ENCODE assay signal across 1 cellular context in the genomic region with DNA sequence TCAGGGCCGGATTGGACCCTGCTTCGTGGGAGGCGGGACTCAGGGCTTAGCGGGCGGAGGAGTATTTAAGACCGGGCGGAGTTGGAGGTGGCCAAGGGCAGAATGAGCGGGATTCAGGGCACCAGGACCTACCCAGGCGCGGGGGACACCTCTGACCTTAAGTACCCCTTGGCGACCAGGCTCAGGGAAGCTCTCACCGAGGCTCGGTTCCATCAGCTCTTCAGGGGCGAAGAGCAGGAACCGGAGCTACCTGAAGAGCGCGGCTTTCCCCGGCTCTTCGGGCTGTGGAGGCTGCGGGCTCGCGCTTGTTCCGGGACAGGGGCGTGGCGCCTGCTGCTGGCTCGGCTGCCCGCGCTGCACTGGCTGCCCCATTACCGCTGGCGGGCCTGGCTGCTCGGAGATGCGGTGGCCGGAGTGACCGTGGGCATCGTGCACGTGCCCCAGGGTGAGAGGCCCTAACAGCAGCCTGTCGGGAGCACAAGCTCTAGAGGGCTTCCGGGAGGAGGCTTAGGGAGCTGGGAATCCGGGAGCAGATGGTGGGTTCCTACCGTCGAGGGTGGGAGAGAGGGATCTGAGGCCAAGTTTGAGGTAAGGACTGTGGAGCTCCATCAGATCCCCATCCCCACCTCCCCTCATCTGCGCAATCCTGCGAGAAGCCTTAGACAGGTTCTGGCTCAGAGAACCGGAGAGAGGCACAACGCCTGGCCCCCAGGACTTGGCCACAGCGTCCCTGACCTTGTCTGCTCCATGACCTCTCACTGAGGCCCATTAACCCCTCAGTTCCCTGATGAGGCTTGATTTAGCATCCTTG.
TF ChIP-seq lines count a peak whose summit lies in the region.

No MANE protein-coding gene starts in this region.

TF ChIP-seq in HepG2, 621 proteins besides CTCF, POLR2A, EP300 and RAD21 (continues in another document):
- peak; percentile 87 for TF ChIP-seq MTF2 (CRISPR knock-in tag; IDR thresholded peaks at IDR 0.05; ENCODE audit: borderline replicate concordance)
- 0 out of 2 replicates have a peak, but pooled peaks have one; percentile 18 for TF ChIP-seq MAX (IDR thresholded peaks at IDR 0.05)
- no peak for TF ChIP-seq LCORL (IDR thresholded peaks at IDR 0.05)
- 0 out of 2 replicates have a peak, but pooled peaks have one; percentile 29 for TF ChIP-seq LCORL (CRISPR knock-in tag; IDR thresholded peaks at IDR 0.05)
- no peak for TF ChIP-seq AHDC1 (CRISPR knock-in tag; IDR thresholded peaks at IDR 0.05; ENCODE audit: borderline replicate concordance)
- TF ChIP-seq ZNF121 (CRISPR knock-in tag; IDR thresholded peaks at IDR 0.05) = no peak
- TF ChIP-seq RCOR2 (CRISPR knock-in tag; IDR thresholded peaks at IDR 0.05) = 0 out of 2 replicates have a peak, but pooled peaks have one; percentile 14
- no peak for TF ChIP-seq RNF2 (conservative IDR thresholded peaks at IDR 0.05; ENCODE audit: low read depth)
- 0 out of 2 replicates have a peak, but pooled peaks have one; percentile 59 for TF ChIP-seq ZNF605 (CRISPR knock-in tag; IDR thresholded peaks at IDR 0.05)
- TF ChIP-seq, protein P1, sequence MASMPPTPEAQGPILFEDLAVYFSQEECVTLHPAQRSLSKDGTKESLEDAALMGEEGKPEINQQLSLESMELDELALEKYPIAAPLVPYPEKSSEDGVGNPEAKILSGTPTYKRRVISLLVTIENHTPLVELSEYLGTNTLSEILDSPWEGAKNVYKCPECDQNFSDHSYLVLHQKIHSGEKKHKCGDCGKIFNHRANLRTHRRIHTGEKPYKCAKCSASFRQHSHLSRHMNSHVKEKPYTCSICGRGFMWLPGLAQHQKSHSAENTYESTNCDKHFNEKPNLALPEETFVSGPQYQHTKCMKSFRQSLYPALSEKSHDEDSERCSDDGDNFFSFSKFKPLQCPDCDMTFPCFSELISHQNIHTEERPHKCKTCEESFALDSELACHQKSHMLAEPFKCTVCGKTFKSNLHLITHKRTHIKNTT (CRISPR knock-in tag; IDR thresholded peaks at IDR 0.05) = no peak
- no peak for TF ChIP-seq HNF4G (IDR thresholded peaks at IDR 0.05; ENCODE audit: borderline replicate concordance, low read depth, low read length)
- 0 out of 2 replicates have a peak, but pooled peaks have one; percentile 33 for TF ChIP-seq HNF4G (CRISPR knock-in tag; IDR thresholded peaks at IDR 0.05; ENCODE audit: borderline replicate concordance, low read depth)
- no peak for TF ChIP-seq TEAD2 (CRISPR knock-in tag; IDR thresholded peaks at IDR 0.05)
- TF ChIP-seq NR2F6 (IDR thresholded peaks at IDR 0.05) = 0 out of 2 replicates have a peak, but pooled peaks have one; percentile 37
- TF ChIP-seq NR2F6 (CRISPR knock-in tag; IDR thresholded peaks at IDR 0.05) = peak; percentile 33
- TF ChIP-seq, protein P2, sequence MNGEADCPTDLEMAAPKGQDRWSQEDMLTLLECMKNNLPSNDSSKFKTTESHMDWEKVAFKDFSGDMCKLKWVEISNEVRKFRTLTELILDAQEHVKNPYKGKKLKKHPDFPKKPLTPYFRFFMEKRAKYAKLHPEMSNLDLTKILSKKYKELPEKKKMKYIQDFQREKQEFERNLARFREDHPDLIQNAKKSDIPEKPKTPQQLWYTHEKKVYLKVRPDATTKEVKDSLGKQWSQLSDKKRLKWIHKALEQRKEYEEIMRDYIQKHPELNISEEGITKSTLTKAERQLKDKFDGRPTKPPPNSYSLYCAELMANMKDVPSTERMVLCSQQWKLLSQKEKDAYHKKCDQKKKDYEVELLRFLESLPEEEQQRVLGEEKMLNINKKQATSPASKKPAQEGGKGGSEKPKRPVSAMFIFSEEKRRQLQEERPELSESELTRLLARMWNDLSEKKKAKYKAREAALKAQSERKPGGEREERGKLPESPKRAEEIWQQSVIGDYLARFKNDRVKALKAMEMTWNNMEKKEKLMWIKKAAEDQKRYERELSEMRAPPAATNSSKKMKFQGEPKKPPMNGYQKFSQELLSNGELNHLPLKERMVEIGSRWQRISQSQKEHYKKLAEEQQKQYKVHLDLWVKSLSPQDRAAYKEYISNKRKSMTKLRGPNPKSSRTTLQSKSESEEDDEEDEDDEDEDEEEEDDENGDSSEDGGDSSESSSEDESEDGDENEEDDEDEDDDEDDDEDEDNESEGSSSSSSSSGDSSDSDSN (CRISPR knock-in tag; IDR thresholded peaks at IDR 0.05) = peak; percentile 82
- TF ChIP-seq ZNF574 (CRISPR knock-in tag; IDR thresholded peaks at IDR 0.05) = 0 out of 2 replicates have a peak, but pooled peaks have one; percentile 37
- TF ChIP-seq, protein P3, sequence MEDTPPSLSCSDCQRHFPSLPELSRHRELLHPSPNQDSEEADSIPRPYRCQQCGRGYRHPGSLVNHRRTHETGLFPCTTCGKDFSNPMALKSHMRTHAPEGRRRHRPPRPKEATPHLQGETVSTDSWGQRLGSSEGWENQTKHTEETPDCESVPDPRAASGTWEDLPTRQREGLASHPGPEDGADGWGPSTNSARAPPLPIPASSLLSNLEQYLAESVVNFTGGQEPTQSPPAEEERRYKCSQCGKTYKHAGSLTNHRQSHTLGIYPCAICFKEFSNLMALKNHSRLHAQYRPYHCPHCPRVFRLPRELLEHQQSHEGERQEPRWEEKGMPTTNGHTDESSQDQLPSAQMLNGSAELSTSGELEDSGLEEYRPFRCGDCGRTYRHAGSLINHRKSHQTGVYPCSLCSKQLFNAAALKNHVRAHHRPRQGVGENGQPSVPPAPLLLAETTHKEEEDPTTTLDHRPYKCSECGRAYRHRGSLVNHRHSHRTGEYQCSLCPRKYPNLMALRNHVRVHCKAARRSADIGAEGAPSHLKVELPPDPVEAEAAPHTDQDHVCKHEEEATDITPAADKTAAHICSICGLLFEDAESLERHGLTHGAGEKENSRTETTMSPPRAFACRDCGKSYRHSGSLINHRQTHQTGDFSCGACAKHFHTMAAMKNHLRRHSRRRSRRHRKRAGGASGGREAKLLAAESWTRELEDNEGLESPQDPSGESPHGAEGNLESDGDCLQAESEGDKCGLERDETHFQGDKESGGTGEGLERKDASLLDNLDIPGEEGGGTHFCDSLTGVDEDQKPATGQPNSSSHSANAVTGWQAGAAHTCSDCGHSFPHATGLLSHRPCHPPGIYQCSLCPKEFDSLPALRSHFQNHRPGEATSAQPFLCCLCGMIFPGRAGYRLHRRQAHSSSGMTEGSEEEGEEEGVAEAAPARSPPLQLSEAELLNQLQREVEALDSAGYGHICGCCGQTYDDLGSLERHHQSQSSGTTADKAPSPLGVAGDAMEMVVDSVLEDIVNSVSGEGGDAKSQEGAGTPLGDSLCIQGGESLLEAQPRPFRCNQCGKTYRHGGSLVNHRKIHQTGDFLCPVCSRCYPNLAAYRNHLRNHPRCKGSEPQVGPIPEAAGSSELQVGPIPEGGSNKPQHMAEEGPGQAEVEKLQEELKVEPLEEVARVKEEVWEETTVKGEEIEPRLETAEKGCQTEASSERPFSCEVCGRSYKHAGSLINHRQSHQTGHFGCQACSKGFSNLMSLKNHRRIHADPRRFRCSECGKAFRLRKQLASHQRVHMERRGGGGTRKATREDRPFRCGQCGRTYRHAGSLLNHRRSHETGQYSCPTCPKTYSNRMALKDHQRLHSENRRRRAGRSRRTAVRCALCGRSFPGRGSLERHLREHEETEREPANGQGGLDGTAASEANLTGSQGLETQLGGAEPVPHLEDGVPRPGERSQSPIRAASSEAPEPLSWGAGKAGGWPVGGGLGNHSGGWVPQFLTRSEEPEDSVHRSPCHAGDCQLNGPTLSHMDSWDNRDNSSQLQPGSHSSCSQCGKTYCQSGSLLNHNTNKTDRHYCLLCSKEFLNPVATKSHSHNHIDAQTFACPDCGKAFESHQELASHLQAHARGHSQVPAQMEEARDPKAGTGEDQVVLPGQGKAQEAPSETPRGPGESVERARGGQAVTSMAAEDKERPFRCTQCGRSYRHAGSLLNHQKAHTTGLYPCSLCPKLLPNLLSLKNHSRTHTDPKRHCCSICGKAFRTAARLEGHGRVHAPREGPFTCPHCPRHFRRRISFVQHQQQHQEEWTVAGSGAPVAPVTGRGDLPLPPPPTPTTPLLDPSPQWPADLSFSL (CRISPR knock-in tag; IDR thresholded peaks at IDR 0.05) = no peak
- TF ChIP-seq FOSL1 (CRISPR knock-in tag; IDR thresholded peaks at IDR 0.05; ENCODE audit: borderline replicate concordance) = no peak
- no peak for TF ChIP-seq PHB2 (IDR thresholded peaks at IDR 0.05; ENCODE audit: partially characterized antibody)
- TF ChIP-seq ZNF687 (CRISPR knock-in tag; IDR thresholded peaks at IDR 0.05) = peak; percentile 90
- peak; percentile 63 for TF ChIP-seq HNRNPLL (IDR thresholded peaks at IDR 0.05; ENCODE audit: low read depth, low read length, poor library complexity, severe bottlenecking)
- no peak for TF ChIP-seq NONO (IDR thresholded peaks at IDR 0.05)
- no peak for TF ChIP-seq NONO (CRISPR knock-in tag; conservative IDR thresholded peaks at IDR 0.05)
- peak; percentile 23 for TF ChIP-seq AGO2 (optimal IDR thresholded peaks at IDR 0.05; ENCODE audit: low read depth, low read length)
- TF ChIP-seq ZNF737 (CRISPR knock-in tag; IDR thresholded peaks at IDR 0.05; ENCODE audit: borderline replicate concordance) = no peak
- no peak for TF ChIP-seq ZNF616 (CRISPR knock-in tag; IDR thresholded peaks at IDR 0.05; ENCODE audit: low read depth)
- no peak for TF ChIP-seq MIER3 (CRISPR knock-in tag; IDR thresholded peaks at IDR 0.05; ENCODE audit: borderline replicate concordance)
